In the genomic region with DNA sequence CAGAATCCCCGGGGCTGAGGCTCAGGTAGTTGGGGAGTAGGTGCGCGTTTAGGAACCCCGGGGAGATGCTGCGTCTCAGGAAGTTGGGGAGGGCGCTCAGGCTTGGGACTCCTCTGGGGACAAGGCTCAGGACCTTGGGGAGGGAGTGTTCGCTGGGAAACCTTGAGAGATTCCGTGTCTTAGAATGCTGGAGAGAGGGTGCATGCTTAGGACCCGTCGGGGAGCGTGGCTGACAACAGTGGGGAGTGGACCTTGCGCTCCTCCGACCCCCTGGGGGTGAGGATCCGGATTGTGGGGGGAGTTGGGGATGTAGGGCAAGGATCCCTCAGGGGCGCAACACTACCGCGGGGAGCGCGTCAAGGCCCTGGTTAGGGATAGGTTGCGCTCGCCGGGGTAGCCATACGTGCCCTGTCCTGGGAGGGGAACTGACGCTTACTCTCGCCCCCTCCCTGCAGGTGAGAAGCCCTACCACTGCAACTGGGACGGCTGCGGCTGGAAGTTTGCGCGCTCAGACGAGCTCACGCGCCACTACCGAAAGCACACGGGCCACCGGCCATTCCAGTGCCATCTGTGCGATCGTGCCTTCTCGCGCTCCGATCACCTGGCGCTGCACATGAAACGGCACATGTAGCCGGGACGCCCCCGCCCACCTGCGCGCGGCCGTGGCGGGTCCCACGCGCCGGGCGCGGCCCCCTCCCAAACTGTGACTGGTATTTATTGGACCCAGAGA, we compare ENCODE assay signal across 8 cellular contexts. TPM values are rescaled to one million over a fixed set of nuclear protein-coding genes. Genes with fewer than 3 reads are reported as not detected.
DNase-seq lines count a peak whose midpoint lies in the region; ATAC-seq lines count a peak whose summit lies in the region.

No MANE protein-coding gene starts in this region.

- H3K27me3 ChIP-seq in CD4-positive, alpha-beta memory T cell (ENCODE audit: insufficient read depth, low read length) = no peaks in the 10 kb centered on the region

- peaks cover 0 to 45% (median 15%) of the 10 kb centered on the region in 8 donors for H3K9me3 Mint-ChIP-seq in CD4-positive, alpha-beta memory T cell
- H3K9me3 Mint-ChIP-seq in dendritic cell treated with granulocyte-macrophage colony-stimulating factor and Interleukin-4, amounts not matched to agents 40 ng/mL and 50 ng/mL, for 4 days = no peaks in the 10 kb centered on the region
- peaks cover 0 to 15% (median 0%) of the 10 kb centered on the region in 9 donors for H3K9me3 Mint-ChIP-seq in naive thymus-derived CD8-positive, alpha-beta T cell

- H3K9me3 ChIP-seq in CD4-positive, alpha-beta memory T cell (ENCODE audit: control insufficient read depth in 1 of 2, low read length in 2 of 2) = no peaks in the 10 kb centered on the region

- peak overlapping the region; percentile 83 for H3K27ac ChIP-seq in CD4-positive, alpha-beta memory T cell (ENCODE audit: low read depth, low read length)

- no peak for ATAC-seq in naive thymus-derived CD8-positive, alpha-beta T cell
- no peak for ATAC-seq in HG02678 (IDR thresholded peaks at IDR 0.05; ENCODE audit: unreplicated experiment)
- ATAC-seq in GM19328 (IDR thresholded peaks at IDR 0.05; ENCODE audit: unreplicated experiment) = no peak

- peaks cover 24 to 78% (median 41%) of the 10 kb centered on the region in 4 donors for H3K4me1 Mint-ChIP-seq in CD4-positive, alpha-beta memory T cell
- H3K4me1 Mint-ChIP-seq in dendritic cell treated with granulocyte-macrophage colony-stimulating factor and Interleukin-4, amounts not matched to agents 40 ng/mL and 50 ng/mL, for 4 days (ENCODE audit: low read depth) = peaks cover 63% of the 10 kb centered on the region
- peaks cover 31 to 73% (median 62%) of the 10 kb centered on the region in 4 donors for H3K4me1 Mint-ChIP-seq in naive thymus-derived CD8-positive, alpha-beta T cell

- peaks cover 46 to 48% of the 10 kb centered on the region in 2 donors for H3K36me3 Mint-ChIP-seq in CD4-positive, alpha-beta memory T cell
- H3K36me3 Mint-ChIP-seq in dendritic cell treated with granulocyte-macrophage colony-stimulating factor and Interleukin-4, amounts not matched to agents 40 ng/mL and 50 ng/mL, for 4 days (ENCODE audit: low read depth) = peaks cover 22% of the 10 kb centered on the region
- peaks cover 36 to 49% (median 43%) of the 10 kb centered on the region in 3 donors for H3K36me3 Mint-ChIP-seq in naive thymus-derived CD8-positive, alpha-beta T cell

- peak; percentile 68 to 74 (median 70) for DNase-seq in CD4-positive, alpha-beta memory T cell
- DNase-seq in T follicular helper cell (ENCODE audit: low read depth) (peak; percentile 34), NCI-H748 (lab: John Stamatoyannopoulos, UW; ENCODE audit: unreplicated experiment) (no peak), cortex of kidney (lab: John Stamatoyannopoulos, UW) (no peak)
- DNase-seq in naive thymus-derived CD8-positive, alpha-beta T cell = peak in 9 of 10 donors; percentile 38 to 87 (median 71)

- peaks cover 33% of the 10 kb centered on the region for H3K36me3 ChIP-seq in CD4-positive, alpha-beta memory T cell (ENCODE audit: insufficient read depth, low read length)

- H3K4me1 ChIP-seq in CD4-positive, alpha-beta memory T cell (ENCODE audit: insufficient read depth, low read length) = peaks cover 48% of the 10 kb centered on the region

- CTCF ChIA-PET in CD4-positive, alpha-beta memory T cell (lab: Charles Lee; ENCODE audit: partially characterized antibody) = interaction anchor here (0.6 to 6.2 kb wide), 2 partner anchors 43 to 1956 kb away, joined by 6 to 143 read pairs; no protein-coding TSS in a partner anchor

- intact Hi-C loops in CD4-positive, alpha-beta memory T cell (cut with micrococcal nuclease) = loop anchor here (5.0 kb wide), 1 partner anchor 249 kb away; a partner anchor contains a TSS
- intact Hi-C loops in dendritic cell treated with granulocyte-macrophage colony-stimulating factor and Interleukin-4, amounts not matched to agents 40 ng/mL and 50 ng/mL, for 4 days (cut with micrococcal nuclease) = loop anchor here (5.0 kb wide), 4 partner anchors 41 to 79 kb away; no protein-coding TSS in a partner anchor

- H3K4me3 ChIP-seq in CD4-positive, alpha-beta memory T cell (ENCODE audit: low read length in 2 of 2) = peak overlapping the region; percentile 100

- POLR2A ChIA-PET in CD4-positive, alpha-beta memory T cell (lab: Charles Lee; ENCODE audit: partially characterized antibody) = interaction anchor here (0.7 to 32.3 kb wide), 15 partner anchors 10 to 490 kb away, joined by 3 to 6478 read pairs (median 14); a partner anchor contains a TSS
- POLR2A ChIA-PET in naive thymus-derived CD8-positive, alpha-beta T cell (lab: Charles Lee) = interaction anchor here (1.0 to 32.2 kb wide), 11 partner anchors 9 to 142 kb away, joined by 3 to 4622 read pairs (median 13); a partner anchor contains a TSS

- peaks cover 0 to 7% of the 10 kb centered on the region in 2 donors for H3K27me3 Mint-ChIP-seq in CD4-positive, alpha-beta memory T cell
- H3K27me3 Mint-ChIP-seq in dendritic cell treated with granulocyte-macrophage colony-stimulating factor and Interleukin-4, amounts not matched to agents 40 ng/mL and 50 ng/mL, for 4 days = peaks cover 30% of the 10 kb centered on the region
- peaks cover 0 to 11% (median 0%) of the 10 kb centered on the region in 5 donors for H3K27me3 Mint-ChIP-seq in naive thymus-derived CD8-positive, alpha-beta T cell

- H3K27ac Mint-ChIP-seq in CD4-positive, alpha-beta memory T cell = peak overlapping the region; percentile 97 to 99 (median 99)
- H3K27ac Mint-ChIP-seq in dendritic cell treated with granulocyte-macrophage colony-stimulating factor and Interleukin-4, amounts not matched to agents 40 ng/mL and 50 ng/mL, for 4 days = peak overlapping the region; percentile 86
- peak overlapping the region; percentile 93 to 100 (median 100) for H3K27ac Mint-ChIP-seq in naive thymus-derived CD8-positive, alpha-beta T cell

- H3K4me3 Mint-ChIP-seq in CD4-positive, alpha-beta memory T cell = peak overlapping the region; percentile 97 to 100 (median 99)
- peak overlapping the region; percentile 78 for H3K4me3 Mint-ChIP-seq in dendritic cell treated with granulocyte-macrophage colony-stimulating factor and Interleukin-4, amounts not matched to agents 40 ng/mL and 50 ng/mL, for 4 days
- peak overlapping the region; percentile 82 to 100 (median 99) for H3K4me3 Mint-ChIP-seq in naive thymus-derived CD8-positive, alpha-beta T cell

RNA-seq across cellular contexts. Expression of a gene that starts 1.9 kb away (rescaled TPM):
- 100 to 1,000 TPM; 425 to 437 TPM for total RNA-seq in CD4-positive, alpha-beta memory T cell
- 100 to 1,000 TPM; 120 to 300 TPM for polyA plus RNA-seq in CD4-positive, alpha-beta memory T cell
- total RNA-seq in naive thymus-derived CD8-positive, alpha-beta T cell = 100 to 1,000 TPM; 386 to 393 TPM
- polyA plus RNA-seq in naive thymus-derived CD8-positive, alpha-beta T cell = 100 to 1,000 TPM; 115 to 216 (median 166) TPM

Comparison
In these comparisons a context has a peak if more than half of its experiments do, and no peak if none do; other contexts are left out.
1. DNase-seq: peak in CD4-positive, alpha-beta memory T cell (5 of 5), T follicular helper cell (single experiment) and naive thymus-derived CD8-positive, alpha-beta T cell (9 of 10); none in NCI-H748 (single experiment) and cortex of kidney (single experiment).
2. Peak in every context shown above with its lines, with median percentiles within 50 percentile points of each other: H3K27ac Mint-ChIP-seq and H3K4me3 Mint-ChIP-seq.